In the genomic region with DNA sequence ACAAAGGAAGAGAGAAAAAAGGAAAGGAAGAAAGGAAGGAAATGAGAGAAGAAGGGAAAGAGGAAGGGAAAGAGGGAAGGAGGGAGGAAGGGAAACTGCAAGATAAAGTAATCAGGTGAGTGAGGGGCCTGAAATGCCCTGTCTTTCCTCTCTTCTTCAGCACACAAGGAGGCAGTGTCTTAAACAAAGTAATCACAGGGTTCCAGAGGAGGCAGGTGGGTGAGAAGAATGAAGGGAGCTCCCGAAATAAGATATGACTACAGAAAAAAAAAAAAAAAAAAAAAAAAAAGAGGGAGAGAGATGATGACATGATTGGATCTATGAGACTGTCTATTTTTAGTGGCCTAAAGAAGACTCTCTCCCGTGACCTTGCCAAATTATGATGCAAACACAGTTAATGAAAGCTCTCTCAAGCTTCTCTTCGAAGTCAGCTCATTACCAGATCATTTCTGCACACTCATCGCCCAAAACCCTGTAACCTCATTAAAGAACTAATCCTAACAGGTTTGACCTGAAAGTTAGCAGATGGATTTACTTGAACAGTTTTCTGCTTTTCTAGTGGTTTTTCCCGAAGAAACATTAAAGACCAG, we compare ENCODE assay signal across 16 cellular contexts. TPM values are rescaled to one million over a fixed set of nuclear protein-coding genes. Genes with fewer than 3 reads are reported as not detected.
DNase-seq lines count a peak whose midpoint lies in the region; ATAC-seq and TF ChIP-seq lines count a peak whose summit lies in the region.
"Had no signal": no experiment of that assay in that cellular context is flagged by ENCODE, and none has a peak within 500 bp of the region (broad histone marks: within the 10 kb centered on the region; RNA-seq: fewer than 3 reads in every experiment).

No MANE protein-coding gene starts in this region.

- H3K27me3 ChIP-seq in dorsolateral prefrontal cortex (no peaks in the 10 kb centered on the region), Peyer's patch (no peaks in the 10 kb centered on the region)
- H3K27me3 ChIP-seq: hepatocyte, MG63 had no signal

- intact Hi-C loops in dorsolateral prefrontal cortex (cut with DNase I) = no loop called here

- H3K27me3 Mint-ChIP-seq in nephron (ENCODE audit: low read depth) = peaks cover 4% of the 10 kb centered on the region
- H3K27me3 Mint-ChIP-seq: activated naive CD4-positive, alpha-beta T cell treated with anti-CD3 and anti-CD28 coated beads, Interleukin-2, amount 50 U/mL, for 24 hours had no signal

- H3K36me3 ChIP-seq in Peyer's patch = no peaks in the 10 kb centered on the region
- H3K36me3 ChIP-seq: MG63 had no signal

- peak overlapping the region; percentile 15 to 43 (median 36) for H3K27ac Mint-ChIP-seq in nephron
- H3K27ac Mint-ChIP-seq: activated naive CD4-positive, alpha-beta T cell treated with anti-CD3 and anti-CD28 coated beads, Interleukin-2, amount 50 U/mL, for 24 hours; CD14-positive monocyte had no signal

- H3K4me3 ChIP-seq in dorsolateral prefrontal cortex = peak overlapping the region in 7 of 59 donors; percentile 1 to 29 (median 14)
- H3K4me3 ChIP-seq in Peyer's patch = no peak overlapping the region
- H3K4me3 ChIP-seq: hepatocyte, MG63 had no signal

- no peak for TF ChIP-seq POLR2A in Peyer's patch (IDR thresholded peaks at IDR 0.05)

- H3K27ac ChIP-seq in dorsolateral prefrontal cortex = peak overlapping the region in 35 of 59 donors; percentile 0 to 97 (median 46)
- H3K27ac ChIP-seq in Peyer's patch = peak overlapping the region in 1 of 4 donors; percentile 25
- H3K27ac ChIP-seq: hepatocyte, HL-60 had no signal

- H3K9me3 ChIP-seq in Peyer's patch = no peaks in the 10 kb centered on the region
- H3K9me3 ChIP-seq: MG63 had no signal

- no peaks in the 10 kb centered on the region for H3K9me3 Mint-ChIP-seq in nephron
- H3K9me3 Mint-ChIP-seq: CD14-positive monocyte had no signal

- H3K4me1 Mint-ChIP-seq in nephron = peaks cover 77% of the 10 kb centered on the region
- H3K4me1 Mint-ChIP-seq: activated naive CD4-positive, alpha-beta T cell treated with anti-CD3 and anti-CD28 coated beads, Interleukin-2, amount 50 U/mL, for 24 hours; CD14-positive monocyte had no signal

- H3K4me1 ChIP-seq in Peyer's patch = no peaks in the 10 kb centered on the region

- no peak for TF ChIP-seq CTCF in AG09319 (IDR thresholded peaks at IDR 0.05; ENCODE audit: low read depth, low read length)
- no peak for TF ChIP-seq CTCF in dorsolateral prefrontal cortex (IDR thresholded peaks at IDR 0.05 in 54 of 56, conservative IDR thresholded peaks at IDR 0.05 in 2 of 56; ENCODE audit: low read depth in 1 of 56, partially characterized antibody in 56 of 56)
- TF ChIP-seq CTCF in nephron (IDR thresholded peaks at IDR 0.05; ENCODE audit: unreplicated experiment in 3 of 3) = no peak
- no peak for TF ChIP-seq CTCF in Peyer's patch (IDR thresholded peaks at IDR 0.05)

- ATAC-seq in HG03469 (IDR thresholded peaks at IDR 0.05; ENCODE audit: unreplicated experiment) = no peak

- peak overlapping the region in 2 of 3 experiments; percentile 22 to 52 for H3K4me3 Mint-ChIP-seq in nephron
- H3K4me3 Mint-ChIP-seq: activated naive CD4-positive, alpha-beta T cell treated with anti-CD3 and anti-CD28 coated beads, Interleukin-2, amount 50 U/mL, for 24 hours; CD14-positive monocyte had no signal

- peaks cover 40% of the 10 kb centered on the region for H3K36me3 Mint-ChIP-seq in nephron (ENCODE audit: low read depth)
- H3K36me3 Mint-ChIP-seq: activated naive CD4-positive, alpha-beta T cell treated with anti-CD3 and anti-CD28 coated beads, Interleukin-2, amount 50 U/mL, for 24 hours; CD14-positive monocyte had no signal

- peak; percentile 43 for DNase-seq in AG09319 (ENCODE audit: extremely low read depth, low read depth)
- peak; percentile 52 for DNase-seq in NCI-H446 treated with DMSO at 0.1 percent for 48 hours (lab: John Stamatoyannopoulos, UW)
- DNase-seq in dorsolateral prefrontal cortex = no peak
- no peak for DNase-seq in SKM-1 (lab: John Stamatoyannopoulos, UW; ENCODE audit: unreplicated experiment)
- no peak for DNase-seq in Peyer's patch
- DNase-seq in NCI-H774 (lab: John Stamatoyannopoulos, UW) = no peak
- DNase-seq: MG63, NCI-H2171, occipital lobe had no signal

RNA-seq across cellular contexts. Expression of gene CDH11, which starts 53.6 kb away (rescaled TPM):
- 10 to 100 TPM; 45.2 to 85.9 (median 65.3) TPM for total RNA-seq in dorsolateral prefrontal cortex
- total RNA-seq in Peyer's patch = 10 to 100 TPM in 1 of 4 donors, 1 to 10 TPM in 3; 2.1 to 16.5 (median 4.9) TPM
- total RNA-seq: activated CD8-positive, alpha-beta memory T cell treated with anti-CD3 and anti-CD28 coated beads for 36 hours had no signal

Comparison
In these comparisons a context has a peak if more than half of its experiments do, and no peak if none do; other contexts are left out.
1. DNase-seq: peak in AG09319 (single experiment) and NCI-H446 treated with DMSO at 0.1 percent for 48 hours (single experiment); none in dorsolateral prefrontal cortex (0 of 10), SKM-1 (single experiment), Peyer's patch (0 of 3) and NCI-H774 (single experiment).